Comparison of ENCODE assay signal across 8 cellular contexts in the genomic region with DNA sequence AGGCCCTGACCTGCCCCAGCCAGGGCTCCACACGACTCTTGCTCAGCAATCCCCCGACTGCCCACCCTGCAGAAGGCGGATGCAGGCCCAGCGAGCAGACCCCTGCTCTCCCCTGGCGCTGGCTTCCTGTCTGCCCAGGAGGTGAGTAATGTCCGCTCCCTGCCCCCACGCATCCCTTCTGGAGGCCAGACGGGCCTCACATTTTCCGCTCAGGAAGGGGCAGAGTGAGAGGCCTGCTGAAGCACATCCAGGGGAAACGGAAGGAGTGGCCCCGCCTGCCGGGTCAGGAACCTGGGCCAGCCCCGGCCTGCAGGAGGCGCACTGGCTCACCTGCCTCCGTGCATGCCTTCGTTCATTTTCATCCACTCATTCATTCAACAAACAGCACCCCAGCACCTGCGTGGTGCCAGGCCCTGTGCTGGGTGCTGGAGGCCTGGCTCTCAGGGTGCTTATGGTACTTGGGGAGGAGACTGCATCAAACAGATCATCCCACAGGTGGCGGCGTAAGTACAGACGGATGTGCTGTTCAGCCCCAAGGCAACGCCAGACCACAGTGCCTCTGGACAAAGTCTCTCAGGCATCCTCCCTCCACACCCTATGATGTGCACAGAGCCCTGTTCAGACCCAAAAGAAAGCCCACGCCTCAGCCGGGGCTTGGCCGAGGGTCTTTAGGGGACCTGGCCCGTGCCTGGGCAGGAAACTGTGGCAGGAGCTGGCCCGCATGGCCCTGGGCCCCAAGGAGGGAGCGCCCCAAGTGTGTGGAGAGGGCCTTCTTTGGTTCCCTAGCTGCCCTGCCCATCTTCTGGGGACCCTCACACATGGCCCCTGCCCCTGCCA.
DNase-seq lines count a peak whose midpoint lies in the region; ATAC-seq and TF ChIP-seq lines count a peak whose summit lies in the region.

No MANE protein-coding gene starts in this region.

- no peak overlapping the region for H3K4me3 Mint-ChIP-seq in MCF 10A (ENCODE audit: unreplicated experiment)

- 39 to 51% methylated on average over 4 to 27 of the region's 27 CpGs for WGBS in upper lobe of left lung, 2 donors

- H3K36me3 Mint-ChIP-seq in MCF 10A (ENCODE audit: insufficient read depth, unreplicated experiment): no peaks in the 10 kb centered on the region

- peak in 2 of 4 donors; percentile 81 to 89 for TF ChIP-seq EP300 in upper lobe of left lung (IDR thresholded peaks at IDR 0.05)

- BruUV-seq in MCF 10A (replicated peaks; lab: Mats Ljungman, UMichigan): no TSS peak

- intact Hi-C loops in MCF 10A (cut with micrococcal nuclease): no loop called here

- peaks cover 0 to 13% (median 7%) of the 10 kb centered on the region in 4 donors for H3K36me3 ChIP-seq in upper lobe of left lung

- H3K4me1 Mint-ChIP-seq in MCF 10A (ENCODE audit: insufficient read depth, unreplicated experiment): peaks cover 5% of the 10 kb centered on the region

- CTCF ChIA-PET in MCF 10A (lab: Yijun Ruan, JAX): interaction anchor here (0.9 to 1.2 kb wide), 3 partner anchors 10 to 182 kb away, joined by 3 to 4 read pairs (median 3); no protein-coding TSS in a partner anchor

- peak in 1 of 2 donors; percentile 19 for ATAC-seq in upper lobe of left lung (ENCODE audit: low FRiP score in 2 of 2)

- H3K27me3 ChIP-seq in upper lobe of left lung: no peaks in the 10 kb centered on the region

- peaks cover 75 to 91% (median 88%) of the 10 kb centered on the region in 4 donors for H3K4me1 ChIP-seq in upper lobe of left lung

- POLR2A ChIA-PET in MCF 10A (lab: Yijun Ruan, JAX): no interaction called here

- H3K27me3 Mint-ChIP-seq in MCF 10A (ENCODE audit: insufficient read depth, unreplicated experiment): no peaks in the 10 kb centered on the region

- DNase-seq in NOMO-1 treated with DMSO at 0.1 percent for 48 hours (lab: John Stamatoyannopoulos, UW; ENCODE audit: unreplicated experiment) (peak; percentile 2), NOMO-1 treated with dmso at 0.1 percent for 144 hours (lab: John Stamatoyannopoulos, UW; ENCODE audit: unreplicated experiment) (no peak), NCI-H82 treated with DMSO at 0.1 percent for 48 hours (lab: John Stamatoyannopoulos, UW; ENCODE audit: unreplicated experiment) (peak; percentile 20), MCF 10A (ENCODE audit: unreplicated experiment) (peak; percentile 31), kidney tubule cell (ENCODE audit: low spot score) (peak; percentile 26), upper lobe of left lung (peak; percentile 72 to 86), NCI-H345 (lab: John Stamatoyannopoulos, UW) (no peak)
- DNase-seq in stimulated activated naive CD4-positive, alpha-beta T cell treated with Interleukin-2 at 50 U/mL for 16 hours (lab: John Stamatoyannopoulos, UW): no peak

- no peaks in the 10 kb centered on the region for H3K9me3 ChIP-seq in upper lobe of left lung

- no peak overlapping the region for H3K4me3 ChIP-seq in upper lobe of left lung

- peak overlapping the region; percentile 67 to 91 (median 80) for H3K27ac ChIP-seq in upper lobe of left lung

- peak; percentile 20 for TF ChIP-seq CTCF in MCF 10A (IDR thresholded peaks at IDR 0.05; ENCODE audit: unreplicated experiment)
- peak; percentile 45 to 78 (median 64) for TF ChIP-seq CTCF in upper lobe of left lung (IDR thresholded peaks at IDR 0.05)

- TF ChIP-seq POLR2A in upper lobe of left lung (IDR thresholded peaks at IDR 0.05): no peak

- no peak overlapping the region for H3K27ac Mint-ChIP-seq in MCF 10A (ENCODE audit: low read depth, unreplicated experiment)

- H3K9me3 Mint-ChIP-seq in MCF 10A (ENCODE audit: unreplicated experiment): no peaks in the 10 kb centered on the region

Comparison
In these comparisons a context has a peak if more than half of its experiments do, and no peak if none do; other contexts are left out.
1. DNase-seq: peak in NOMO-1 treated with DMSO at 0.1 percent for 48 hours (single experiment), NCI-H82 treated with DMSO at 0.1 percent for 48 hours (single experiment), MCF 10A (single experiment), kidney tubule cell (single experiment) and upper lobe of left lung (2 of 2); none in NOMO-1 treated with dmso at 0.1 percent for 144 hours (single experiment), NCI-H345 (single experiment) and stimulated activated naive CD4-positive, alpha-beta T cell treated with Interleukin-2 at 50 U/mL for 16 hours (single experiment).